26 cellular contexts compared by ENCODE assay signal in genomic region chrX:123489011-123489410, GRCh38.
"Had no signal": no experiment of that assay in that cellular context is flagged by ENCODE, and none has a peak within 500 bp of the region (broad histone marks: within the 10 kb centered on the region; RNA-seq: fewer than 3 reads in every experiment).

No MANE protein-coding gene starts in this region.

- DNase-seq: activated CD4-positive, alpha-beta memory T cell treated with anti-CD3 and anti-CD28 coated beads for 36 hours; activated CD4-positive, alpha-beta T cell treated with anti-CD3 and anti-CD28 coated beads for 48 hours; activated effector memory CD4-positive, alpha-beta T cell treated with Interleukin-2 at 50 U/mL for 16 hours; activated naive CD4-positive, alpha-beta T cell treated with anti-CD3 and anti-CD28 coated beads for 36 hours; activated naive CD8-positive, alpha-beta T cell treated with anti-CD3 and anti-CD28 coated beads, Interleukin-2, amount 10 ng/mL, durations not matched to agents 7 days and 5 days; activated T-cell treated with anti-CD3 and anti-CD28 coated beads, Interleukin-2, amount 50 U/mL, for 72 hours; amygdala; body of pancreas; effector CD4-positive, alpha-beta T cell; erythroblast; foreskin keratinocyte; immature natural killer cell; left lung; naive thymus-derived CD8-positive, alpha-beta T cell; small intestine; stimulated activated CD4-positive, alpha-beta T cell treated with anti-CD3 and anti-CD28 coated beads, Interleukin-15, amount 100 ng/mL, for 24 hours; stimulated activated CD4-positive, alpha-beta T cell treated with anti-CD3 and anti-CD28 coated beads, Interleukin-2, amount 100 ng/mL, for 48 hours; stimulated activated CD8-positive, alpha-beta memory T cell treated with anti-CD3 and anti-CD28 coated beads, Interleukin-4, amount 100 ng/mL, for 48 hours; stimulated activated naive B cell treated with anti-CD40 and anti-IgM and Interleukin-4, amounts not matched to agents 10 μg/mL and 1 μg/mL and 100 μg/mL, for 72 hours; T-helper 2 cell; testis; trophoblast cell; uterus had no signal

- H3K9me3 ChIP-seq: body of pancreas, left lung, testis, uterus had no signal

- H3K4me2 ChIP-seq: neural progenitor cell had no signal

- H3K27me3 ChIP-seq: body of pancreas, foreskin keratinocyte, left lung, neural progenitor cell, testis, uterus had no signal

- H3K4me1 ChIP-seq: body of pancreas, foreskin keratinocyte, left lung, neural progenitor cell, testis, uterus had no signal

- H3K36me3 ChIP-seq: left lung, neural progenitor cell, uterus had no signal

- ATAC-seq: activated T-cell treated with anti-CD3 and anti-CD28 coated beads, Interleukin-2, amount 50 U/mL, for 72 hours; body of pancreas; foreskin keratinocyte; left lung; naive thymus-derived CD8-positive, alpha-beta T cell; sciatic nerve; stimulated activated naive B cell treated with anti-CD40 and anti-IgM and Interleukin-4, amounts not matched to agents 10 μg/mL and 1 μg/mL and 100 μg/mL, for 72 hours had no signal

- H3K4me3 ChIP-seq: body of pancreas, left lung, lung, neural progenitor cell, testis, uterus had no signal

- H3K9ac ChIP-seq: neural progenitor cell had no signal

- H2AFZ ChIP-seq: neural progenitor cell had no signal

- H3K27ac ChIP-seq: body of pancreas, foreskin keratinocyte, left lung, neural progenitor cell, testis, uterus had no signal
